ENCODE assay signal across 25 cellular contexts in genomic region chr6:4781967-4782537, GRCh38. TPM values are rescaled to one million over a fixed set of nuclear protein-coding genes. Genes with fewer than 3 reads are reported as not detected.
A peak's percentile ranks its signal among the peaks of the same experiment; 100 is the strongest.
DNase-seq lines count a peak whose midpoint lies in the region; ATAC-seq, FAIRE-seq and TF ChIP-seq lines count a peak whose summit lies in the region.
"Had no signal": no experiment of that assay in that cellular context is flagged by ENCODE, and none has a peak within 500 bp of the region (broad histone marks: within the 10 kb centered on the region; RNA-seq: fewer than 3 reads in every experiment).

No MANE protein-coding gene starts in this region.

- H3K27me3 ChIP-seq in K562 (ENCODE audit: control insufficient read depth in 2 of 2, insufficient read depth in 2 of 2, low read length in 2 of 2), result no peaks in the 10 kb centered on the region
- H3K27me3 ChIP-seq in naive thymus-derived CD4-positive, alpha-beta T cell (ENCODE audit: control insufficient read depth in 2 of 2, insufficient read depth in 2 of 2, low read length in 2 of 2), result no peaks in the 10 kb centered on the region
- no peaks in the 10 kb centered on the region for H3K27me3 ChIP-seq in uterus
- H3K27me3 ChIP-seq: stomach had no signal

- no peak for FAIRE-seq in K562 (lab: Jason Lieb, UNC)
- FAIRE-seq: endothelial cell of umbilical vein had no signal

- peaks cover 0 to 23% (median 4%) of the 10 kb centered on the region in 11 donors for H3K9me3 Mint-ChIP-seq in naive thymus-derived CD4-positive, alpha-beta T cell

- no peaks in the 10 kb centered on the region for H3K9me1 ChIP-seq in K562 (ENCODE audit: control insufficient read depth, insufficient read depth, low read length)

- H3K4me1 ChIP-seq in K562 (replicated peaks in 1 of 2; ENCODE audit: control insufficient read depth in 2 of 2, insufficient read depth in 2 of 2, low read length in 2 of 2) (peaks cover 0 to 32% of the 10 kb centered on the region in 2 experiments; a peak in 3 of 5 replicates), uterus (peaks cover 0 to 4% of the 10 kb centered on the region in 2 donors)
- H3K4me1 ChIP-seq in naive thymus-derived CD4-positive, alpha-beta T cell (ENCODE audit: control insufficient read depth in 2 of 2, insufficient read depth in 2 of 2, low read length in 2 of 2), result peaks cover 0 to 10% of the 10 kb centered on the region in 2 donors
- H3K4me1 ChIP-seq: prostate gland had no signal

- ATAC-seq in K562, result no peak
- no peak for ATAC-seq in naive thymus-derived CD4-positive, alpha-beta T cell
- no peak for ATAC-seq in HG03097 (IDR thresholded peaks at IDR 0.05; ENCODE audit: low FRiP score, unreplicated experiment)
- ATAC-seq in HG02852 (IDR thresholded peaks at IDR 0.05; ENCODE audit: unreplicated experiment), result no peak
- ATAC-seq: activated CD8-positive, alpha-beta T cell treated with anti-CD3 and anti-CD28 coated beads, Interleukin-2, amount 10 ng/mL, durations not matched to agents 7 days and 5 days; activated T-cell treated with anti-CD3 and anti-CD28 coated beads, Interleukin-2, amount 50 U/mL, for 72 hours had no signal

- H3K79me2 ChIP-seq in K562 (ENCODE audit: control insufficient read depth, insufficient read depth, low read length), result peaks cover 99% of the 10 kb centered on the region

- no peak overlapping the region for H3K4me2 ChIP-seq in K562 (ENCODE audit: insufficient read depth, low read length)

- H4K20me1 ChIP-seq in K562 (replicated peaks; ENCODE audit: control insufficient read depth, insufficient read depth, low read length), result peaks cover 8% of the 10 kb centered on the region

- no peaks in the 10 kb centered on the region; the same call in 2 of the 3 replicates for H3K36me3 ChIP-seq in K562 (ENCODE audit: control insufficient read depth, insufficient read depth, low read length)
- no peaks in the 10 kb centered on the region for H3K36me3 ChIP-seq in naive thymus-derived CD4-positive, alpha-beta T cell (ENCODE audit: control insufficient read depth in 2 of 3, insufficient read depth in 3 of 3, low read length in 3 of 3)
- no peaks in the 10 kb centered on the region for H3K36me3 ChIP-seq in uterus
- H3K36me3 ChIP-seq: prostate gland, stomach had no signal

- no peak for TF ChIP-seq POLR2A in K562 (conservative IDR thresholded peaks at IDR 0.05)
- no peak for TF ChIP-seq POLR2A in uterus (IDR thresholded peaks at IDR 0.05)

- DNase-seq in GM12865 (ENCODE audit: low read depth) (no peak), Kasumi-1 (lab: John Stamatoyannopoulos, UW) (peak; percentile 25), K562 (ENCODE audit: extremely low read depth in 1 of 4, low spot score in 3 of 4) (no peak), uterus (no peak)
- DNase-seq in naive thymus-derived CD4-positive, alpha-beta T cell, result no peak
- DNase-seq in stimulated activated CD4-positive, alpha-beta T cell treated with anti-CD3 and anti-CD28 coated beads, Interleukin-4, amount 100 ng/mL, for 4 hours, result no peak
- DNase-seq: activated CD8-positive, alpha-beta T cell treated with anti-CD3 and anti-CD28 coated beads, Interleukin-2, amount 10 ng/mL, durations not matched to agents 7 days and 5 days; activated naive CD8-positive, alpha-beta T cell treated with anti-CD3 and anti-CD28 coated beads, Interleukin-2, amount 10 ng/mL, durations not matched to agents 7 days and 5 days; activated T-cell treated with anti-CD3 and anti-CD28 coated beads, Interleukin-2, amount 50 U/mL, for 72 hours; H9; hippocampal formation; islet precursor cell; NCI-H1930; NCI-H510A treated with DMSO at 0.1 percent for 48 hours; OCI-M1; SHP77; stimulated activated CD4-positive, alpha-beta T cell treated with anti-CD3 and anti-CD28 coated beads, Interleukin-2, amount 100 ng/mL, for 48 hours; stomach; T-helper 1 cell had no signal

- TF ChIP-seq CTCF in GM12865 (IDR thresholded peaks at IDR 0.05; ENCODE audit: insufficient read depth, low read depth, low read length, missing control alignments) (no peak), K562 (IDR thresholded peaks at IDR 0.05 in 2 of 3, conservative IDR thresholded peaks at IDR 0.05 in 1 of 3; ENCODE audit: insufficient read depth in 2 of 3, low read depth in 1 of 3, low read length in 3 of 3) (no peak), uterus (IDR thresholded peaks at IDR 0.05) (no peak)

- H3K4me3 ChIP-seq in GM12865 (ENCODE audit: low read depth, low read length) (peak overlapping the region; percentile 9), K562 (no peak overlapping the region), uterus (no peak overlapping the region)
- H3K4me3 ChIP-seq in naive thymus-derived CD4-positive, alpha-beta T cell (ENCODE audit: low read length), result no peak overlapping the region
- H3K4me3 ChIP-seq: coronary artery, prostate gland, stomach had no signal

- TF ChIP-seq EP300 in K562 (IDR thresholded peaks at IDR 0.05; ENCODE audit: low read length), result no peak

- in situ Hi-C loops in K562 (cut with MboI), result no loop called here

- no TSS peak for BruUV-seq in K562 (replicated peaks; lab: Mats Ljungman, UMichigan)

- intact Hi-C loops in K562 (cut with micrococcal nuclease), result loop anchor here (10.0 kb wide), 1 partner anchor 153 kb away; no protein-coding TSS in a partner anchor
- intact Hi-C loops in naive thymus-derived CD4-positive, alpha-beta T cell (cut with micrococcal nuclease), result loop anchor here in 1 of 2 donors (2.0 kb wide), 1 partner anchor 17 kb away; no protein-coding TSS in a partner anchor
- intact Hi-C loops in uterus (cut with DNase I; ENCODE audit: low total_unique reads), result no loop called here

- H3K27ac Mint-ChIP-seq in naive thymus-derived CD4-positive, alpha-beta T cell, result peak overlapping the region in 1 of 9 donors; percentile 69
- H3K27ac Mint-ChIP-seq: activated CD8-positive, alpha-beta T cell treated with anti-CD3 and anti-CD28 coated beads, Interleukin-2, amount 10 ng/mL, durations not matched to agents 7 days and 5 days; activated T-cell treated with anti-CD3 and anti-CD28 coated beads, Interleukin-2, amount 50 U/mL, for 72 hours; H9 had no signal

- H3K9me3 ChIP-seq in K562 (replicated peaks; ENCODE audit: control insufficient read depth, insufficient read depth, low read depth, low read length) (peaks cover 14% of the 10 kb centered on the region), uterus (no peaks in the 10 kb centered on the region)
- no peaks in the 10 kb centered on the region for H3K9me3 ChIP-seq in naive thymus-derived CD4-positive, alpha-beta T cell (ENCODE audit: control insufficient read depth in 2 of 3, low read length in 3 of 3)
- H3K9me3 ChIP-seq: prostate gland, stomach had no signal

- POLR2A ChIA-PET in K562 (lab: Yijun Ruan, JAX), result interaction anchor here (0.7 kb wide), 2 partner anchors 9 to 693 kb away, joined by 3 read pairs; no protein-coding TSS in a partner anchor
- POLR2A ChIA-PET in naive thymus-derived CD4-positive, alpha-beta T cell (lab: Charles Lee), result interaction anchor here (0.7 kb wide), 1 partner anchor 1231 kb away, joined by 4 read pairs; no protein-coding TSS in a partner anchor

- peak overlapping the region in 6 of 10 donors; percentile 2 to 46 (median 20) for H3K4me3 Mint-ChIP-seq in naive thymus-derived CD4-positive, alpha-beta T cell
- H3K4me3 Mint-ChIP-seq: activated CD8-positive, alpha-beta T cell treated with anti-CD3 and anti-CD28 coated beads, Interleukin-2, amount 10 ng/mL, durations not matched to agents 7 days and 5 days; H9; neural crest cell had no signal

- peaks cover 45 to 97% (median 94%) of the 10 kb centered on the region in 7 donors for H3K4me1 Mint-ChIP-seq in naive thymus-derived CD4-positive, alpha-beta T cell

- H3K27me3 Mint-ChIP-seq in naive thymus-derived CD4-positive, alpha-beta T cell, result no peaks in the 10 kb centered on the region
- H3K27me3 Mint-ChIP-seq: activated naive CD8-positive, alpha-beta T cell treated with anti-CD3 and anti-CD28 coated beads, Interleukin-2, amount 10 ng/mL, durations not matched to agents 7 days and 5 days had no signal

- CTCF ChIA-PET in K562 (lab: Yijun Ruan, JAX; ENCODE audit: low intra/inter-chr PET ratio), result no interaction called here
- CTCF ChIA-PET in naive thymus-derived CD4-positive, alpha-beta T cell (lab: Charles Lee), result no interaction called here

- TF ChIP-seq RAD21 in K562 (CRISPR knock-in tag; conservative IDR thresholded peaks at IDR 0.05 in 1 of 2, IDR thresholded peaks at IDR 0.05 in 1 of 2), result no peak

- H3K36me3 Mint-ChIP-seq in naive thymus-derived CD4-positive, alpha-beta T cell, result peaks cover 0 to 31% (median 8%) of the 10 kb centered on the region in 5 donors

- H3K9ac ChIP-seq in K562 (ENCODE audit: insufficient read depth in 1 of 2, low read depth in 2 of 2, low read length in 2 of 2), result no peak overlapping the region

- no peak overlapping the region for H2AFZ ChIP-seq in K562 (ENCODE audit: low read depth, low read length)

- no peak overlapping the region for H3K27ac ChIP-seq in K562 (ENCODE audit: extremely low read depth, low read depth, low read length)
- H3K27ac ChIP-seq in naive thymus-derived CD4-positive, alpha-beta T cell (ENCODE audit: low read depth, low read length), result no peak overlapping the region
- peak overlapping the region in 1 of 2 donors; percentile 50 for H3K27ac ChIP-seq in uterus
- H3K27ac ChIP-seq: coronary artery, prostate gland, stomach had no signal

- WGBS in K562 (ENCODE audit: insufficient coverage, low coverage, missing lambda C conversion rate), result 79% methylated on average over 8 of the region's 8 CpGs

TF ChIP-seq in K562, 482 proteins besides CTCF, POLR2A, EP300 and RAD21:
- TF ChIP-seq ETV1 (tag; conservative IDR thresholded peaks at IDR 0.05; ENCODE audit: low read depth), result no peak
- peak; percentile 68 for TF ChIP-seq ZNF316 (IDR thresholded peaks at IDR 0.05)

RNA-seq across cellular contexts. Expression of gene CDYL, which starts 5.8 kb away (rescaled TPM):
- total RNA-seq in K562 (2011; cell fraction: chromatin; rRNA removed; ENCODE audit: low replicate concordance), result 97.4 and 107 TPM in 2 replicates
- total RNA-seq in K562 (2011; cell fraction: nucleolus; rRNA removed), result 24.0 and 27.2 TPM in 2 replicates
- 47.5 and 53.3 TPM in 2 replicates for total RNA-seq in K562 (2011; cell fraction: nucleoplasm; rRNA removed)
- total RNA-seq in K562 (2014; rRNA removed) (28.2 and 29.1 TPM in 2 replicates), K562 (2014; rRNA removed; fragmentation: Illumina TruSeq; extraction: Trizol) (40.8 and 49.6 TPM in 2 replicates), K562 (2015; rRNA removed; fragmentation: Illumina TruSeq; extraction: Trizol) (40.1 and 43.3 TPM in 2 replicates), K562 (2021) (42.3 and 44.8 TPM in 2 replicates), uterus (100 to 1,000 TPM in 1 of 4 donors, 10 to 100 TPM in 3; 24.1 to 118 (median 42.3) TPM)
- polyA plus RNA-seq in K562 (2011; rRNA removed) (45.2 and 45.8 TPM in 2 replicates), K562 (2014; fragmentation: Illumina TruSeq; extraction: Trizol) (39.0 and 42.1 TPM in 2 replicates), K562 (2014; fragmentation: Nextera tagmentation; extraction: Ambion mirVana) (1 to 10 TPM; 8.1 to 8.9 TPM), K562 (2014; rRNA removed) (21.9 and 23.0 TPM in 2 replicates)
- polyA plus RNA-seq in K562 (2011; cell fraction: cytosol; rRNA removed), result 17.9 and 27.1 TPM in 2 replicates
- 32.7 and 41.9 TPM in 2 replicates for polyA plus RNA-seq in K562 (2011; cell fraction: nucleus; rRNA removed)
- polyA plus RNA-seq in K562 (2012), result 19.0 and 20.5 TPM in 2 replicates
- polyA minus RNA-seq in K562 (2011; rRNA and poly(A)+ RNA removed), result 137 and 190 TPM in 2 replicates
- 45.0 and 56.9 TPM in 2 replicates for polyA minus RNA-seq in K562 (2011; cell fraction: cytosol; rRNA and poly(A)+ RNA removed)
- polyA minus RNA-seq in K562 (2011; cell fraction: nucleus; rRNA and poly(A)+ RNA removed), result 19.1 and 40.3 TPM in 2 replicates
- 10 to 100 TPM; 25.5 to 43.3 (median 35.1) TPM for total RNA-seq in naive thymus-derived CD4-positive, alpha-beta T cell
- 1 to 10 TPM; 3.6 to 4.2 TPM for polyA plus RNA-seq in naive thymus-derived CD4-positive, alpha-beta T cell

Comparison
In these comparisons a context has a peak if more than half of its experiments do, and no peak if none do; other contexts are left out.
1. DNase-seq: peak in Kasumi-1 (2 of 2); none in GM12865 (single experiment), K562 (0 of 4), naive thymus-derived CD4-positive, alpha-beta T cell (0 of 9), uterus (0 of 2) and stimulated activated CD4-positive, alpha-beta T cell treated with anti-CD3 and anti-CD28 coated beads, Interleukin-4, amount 100 ng/mL, for 4 hours (0 of 2).